Comparison of ENCODE assay signal across 1 cellular context in genomic region chr9:133512253-133513213, GRCh38.
TF ChIP-seq lines count a peak whose summit lies in the region.

No MANE protein-coding gene starts in this region.

TF ChIP-seq in H1, 55 proteins besides CTCF, POLR2A, EP300 and RAD21:
- no peak for TF ChIP-seq BCL11A (IDR thresholded peaks at IDR 0.05; ENCODE audit: low read depth in 2 of 2, low read length in 2 of 2)
